Comparison of ENCODE assay signal across 22 cellular contexts in genomic region chrX:154403858-154404257, GRCh38.
"Had no signal": no experiment of that assay in that cellular context is flagged by ENCODE, and none has a peak within 500 bp of the region (broad histone marks: within the 10 kb centered on the region; RNA-seq: fewer than 3 reads in every experiment).

No MANE protein-coding gene starts in this region.

- ATAC-seq: activated CD8-positive, alpha-beta T cell treated with anti-CD3 and anti-CD28 coated beads for 36 hours; esophagus mucosa had no signal

- H3K27ac Mint-ChIP-seq: activated CD8-positive, alpha-beta T cell treated with anti-CD3 and anti-CD28 coated beads for 36 hours; activated naive CD8-positive, alpha-beta T cell treated with anti-CD3 and anti-CD28 coated beads, Interleukin-2, amount 10 ng/mL, durations not matched to agents 7 days and 5 days; brain had no signal

- H3K4me3 Mint-ChIP-seq: activated CD8-positive, alpha-beta T cell treated with anti-CD3 and anti-CD28 coated beads for 36 hours; activated naive CD4-positive, alpha-beta T cell treated with anti-CD3 and anti-CD28 coated beads, Interleukin-2, amount 10 ng/mL, durations not matched to agents 7 days and 5 days; activated naive CD8-positive, alpha-beta T cell treated with anti-CD3 and anti-CD28 coated beads, Interleukin-2, amount 10 ng/mL, durations not matched to agents 7 days and 5 days had no signal

- H3K27me3 Mint-ChIP-seq: activated CD8-positive, alpha-beta T cell treated with anti-CD3 and anti-CD28 coated beads for 36 hours; activated naive CD8-positive, alpha-beta T cell treated with anti-CD3 and anti-CD28 coated beads, Interleukin-2, amount 10 ng/mL, durations not matched to agents 7 days and 5 days had no signal

- H3K9me3 Mint-ChIP-seq: activated CD8-positive, alpha-beta T cell treated with anti-CD3 and anti-CD28 coated beads for 36 hours; activated naive CD4-positive, alpha-beta T cell treated with anti-CD3 and anti-CD28 coated beads, Interleukin-2, amount 10 ng/mL, durations not matched to agents 7 days and 5 days; activated naive CD4-positive, alpha-beta T cell treated with anti-CD3 and anti-CD28 coated beads, Interleukin-2, amount 50 U/mL, for 72 hours; activated naive CD8-positive, alpha-beta T cell treated with anti-CD3 and anti-CD28 coated beads, Interleukin-2, amount 10 ng/mL, durations not matched to agents 7 days and 5 days had no signal

- DNase-seq: activated CD4-positive, alpha-beta T cell treated with anti-CD3 and anti-CD28 coated beads for 4 hours; activated CD4-positive, alpha-beta T cell treated with anti-CD3 and anti-CD28 coated beads, Interleukin-2, amount 50 U/mL, for 1 hour; activated CD4-positive, alpha-beta T cell treated with anti-CD3 and anti-CD28 coated beads, Interleukin-2, amount 50 U/mL, for 48 hours; activated CD4-positive, CD25-positive, alpha-beta regulatory T cell; activated CD4-positive, CD25-positive, alpha-beta regulatory T cell treated with anti-CD3 and anti-CD28 coated beads, Interleukin-2, amount 50 U/mL, for 72 hours; activated CD8-positive, alpha-beta memory T cell treated with anti-CD3 and anti-CD28 coated beads for 24 hours; activated CD8-positive, alpha-beta T cell treated with anti-CD3 and anti-CD28 coated beads for 36 hours; activated gamma-delta T cell; activated naive CD4-positive, alpha-beta T cell; activated naive CD4-positive, alpha-beta T cell treated with anti-CD3 and anti-CD28 coated beads, Interleukin-2, amount 10 ng/mL, durations not matched to agents 7 days and 5 days; activated naive CD8-positive, alpha-beta T cell treated with anti-CD3 and anti-CD28 coated beads, Interleukin-2, amount 10 ng/mL, durations not matched to agents 7 days and 5 days; activated T-cell treated with anti-CD3 and anti-CD28 coated beads, Interleukin-2, amount 50 U/mL, for 48 hours; central memory CD4-positive, alpha-beta T cell; cerebellar nuclear complex; colonic mucosa; effector CD8-positive, alpha-beta T cell; foreskin fibroblast; head of caudate nucleus; T-helper 2 cell had no signal
